In the genomic region with DNA sequence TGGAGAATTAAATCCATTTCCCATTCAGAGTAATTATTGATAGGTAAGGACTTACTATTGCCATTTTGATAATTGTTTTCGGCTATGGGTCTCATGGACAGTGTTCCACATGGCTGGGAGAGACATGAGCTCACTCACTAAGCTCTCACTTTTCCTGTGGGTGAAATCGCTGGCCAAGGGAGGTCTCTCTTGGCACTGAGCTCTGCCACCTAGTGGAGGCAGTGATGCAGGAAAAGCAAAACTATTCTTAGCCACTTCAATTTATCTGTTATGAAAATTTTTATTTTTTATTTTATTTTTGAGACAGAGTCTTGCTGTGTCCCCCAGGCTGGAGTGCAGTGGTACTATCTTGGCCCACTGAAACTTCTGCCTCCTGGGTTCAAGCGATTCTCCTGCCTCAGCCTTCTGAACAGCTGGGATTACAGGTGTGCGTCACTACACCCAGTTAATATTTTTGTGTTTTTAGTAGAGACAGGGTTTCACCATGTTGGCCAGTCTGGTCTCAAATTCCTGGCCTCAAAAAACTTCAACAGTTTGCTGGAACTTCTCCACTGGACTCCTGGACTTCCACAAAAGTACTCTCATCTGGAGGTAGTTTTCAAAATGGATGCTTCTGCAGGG, we compare ENCODE assay signal across 8 cellular contexts. TPM values are rescaled to one million over a fixed set of nuclear protein-coding genes. Genes with fewer than 3 reads are reported as not detected.
DNase-seq lines count a peak whose midpoint lies in the region; ATAC-seq and TF ChIP-seq lines count a peak whose summit lies in the region.

No MANE protein-coding gene starts in this region.

- no peaks in the 10 kb centered on the region for H3K36me3 Mint-ChIP-seq in natural killer cell treated with Interleukin-12 subunit alpha and Interleukin-12 subunit beta and Interleukin-15 and Interleukin-18, amount 100 ng/mL, for 72 hours

- no peak overlapping the region for H3K4me3 ChIP-seq in esophagus squamous epithelium

- peak; percentile 69 to 83 (median 77) for TF ChIP-seq CTCF in esophagus squamous epithelium (IDR thresholded peaks at IDR 0.05)

- no peak overlapping the region for H3K4me3 Mint-ChIP-seq in natural killer cell treated with Interleukin-12 subunit alpha and Interleukin-12 subunit beta and Interleukin-15 and Interleukin-18, amount 100 ng/mL, for 72 hours

- WGBS in esophagus squamous epithelium, 2 donors = 27 to 28% methylated on average over 4 of the region's 4 CpGs

- peaks cover 5 to 31% (median 10%) of the 10 kb centered on the region in 3 donors for H3K4me1 ChIP-seq in esophagus squamous epithelium

- TF ChIP-seq POLR2A in esophagus squamous epithelium (IDR thresholded peaks at IDR 0.05) = no peak

- no peaks in the 10 kb centered on the region for H3K27me3 ChIP-seq in esophagus squamous epithelium

- intact Hi-C loops in esophagus squamous epithelium (cut with DNase I) = no loop called here

- no peaks in the 10 kb centered on the region for H3K9me3 ChIP-seq in esophagus squamous epithelium

- H3K27me3 Mint-ChIP-seq in natural killer cell treated with Interleukin-12 subunit alpha and Interleukin-12 subunit beta and Interleukin-15 and Interleukin-18, amount 100 ng/mL, for 72 hours = peaks cover 19 to 29% of the 10 kb centered on the region in 2 donors

- DNase-seq in Caki2 (ENCODE audit: low read depth) = peak; percentile 63
- DNase-seq in HT1080 (ENCODE audit: low read depth) = peak; percentile 75
- peak; percentile 27 for DNase-seq in NOMO-1 treated with dmso at 0.1 percent for 144 hours (lab: John Stamatoyannopoulos, UW; ENCODE audit: unreplicated experiment)
- peak; percentile 38 for DNase-seq in activated T-cell treated with anti-CD3 and anti-CD28 coated beads for 1 hour (ENCODE audit: low read depth)
- no peak for DNase-seq in esophagus squamous epithelium (lab: John Stamatoyannopoulos, UW)
- peak; percentile 70 for DNase-seq in natural killer cell treated with Interleukin-12 subunit alpha and Interleukin-12 subunit beta and Interleukin-15 and Interleukin-18, amount 100 ng/mL, for 72 hours (ENCODE audit: low spot score)
- DNase-seq in stromal cell of bone marrow (ENCODE audit: low read depth) = peak; percentile 77

- H3K9me3 Mint-ChIP-seq in natural killer cell treated with Interleukin-12 subunit alpha and Interleukin-12 subunit beta and Interleukin-15 and Interleukin-18, amount 100 ng/mL, for 72 hours = no peaks in the 10 kb centered on the region

- no peak overlapping the region for H3K27ac Mint-ChIP-seq in natural killer cell treated with Interleukin-12 subunit alpha and Interleukin-12 subunit beta and Interleukin-15 and Interleukin-18, amount 100 ng/mL, for 72 hours

- in situ Hi-C loops in Caki2 (cut with HindIII; ENCODE audit: low pct_unique_long_range_greater_than_20kb, low sequenced_read_pairs) = no loop called here

- peaks cover 8 to 20% of the 10 kb centered on the region in 2 donors for H3K4me1 Mint-ChIP-seq in natural killer cell treated with Interleukin-12 subunit alpha and Interleukin-12 subunit beta and Interleukin-15 and Interleukin-18, amount 100 ng/mL, for 72 hours (ENCODE audit: low read depth in 2 of 2)

- H3K27ac ChIP-seq in esophagus squamous epithelium = no peak overlapping the region

- ATAC-seq in natural killer cell treated with Interleukin-12 subunit alpha and Interleukin-12 subunit beta and Interleukin-15 and Interleukin-18, amount 100 ng/mL, for 72 hours = no peak
- no peak for ATAC-seq in GM21423 (IDR thresholded peaks at IDR 0.05; ENCODE audit: unreplicated experiment)

- no peaks in the 10 kb centered on the region for H3K36me3 ChIP-seq in esophagus squamous epithelium

RNA-seq across cellular contexts. Expression of gene RNF13, which starts 4.7 kb away (rescaled TPM):
- total RNA-seq in Caki2 (2014; rRNA removed; shearing (Covaris generic); ENCODE audit: low replicate concordance) = 91.4 and 139 TPM in 2 replicates
- 47.5 and 56.6 TPM in 2 replicates for total RNA-seq in HT1080 (2014; rRNA removed; shearing (Covaris generic))
- 40.0 and 47.5 TPM in 2 replicates for polyA plus RNA-seq in HT1080 (2015; cell fraction: cytosol; rRNA removed)
- 47.1 and 49.6 TPM in 2 replicates for polyA plus RNA-seq in HT1080 (2015; cell fraction: nucleus; rRNA removed)
- 10 to 100 TPM; 17.4 to 70.4 (median 45.8) TPM for total RNA-seq in esophagus squamous epithelium
- 10 to 100 TPM; 30.6 to 48.0 TPM for total RNA-seq in natural killer cell treated with Interleukin-12 subunit alpha and Interleukin-12 subunit beta and Interleukin-15 and Interleukin-18, amount 100 ng/mL, for 72 hours

RNA-seq across cellular contexts. Expression of gene ANKUB1, which starts 16.0 kb away (rescaled TPM):
- total RNA-seq in Caki2 (2014; rRNA removed; shearing (Covaris generic); ENCODE audit: low replicate concordance) = not detected in 2 replicates
- total RNA-seq in HT1080 (2014; rRNA removed; shearing (Covaris generic)) = not detected in 2 replicates
- not detected in 2 replicates for polyA plus RNA-seq in HT1080 (2015; cell fraction: cytosol; rRNA removed)
- not detected in 2 replicates for polyA plus RNA-seq in HT1080 (2015; cell fraction: nucleus; rRNA removed)
- total RNA-seq in esophagus squamous epithelium = not detected
- total RNA-seq in natural killer cell treated with Interleukin-12 subunit alpha and Interleukin-12 subunit beta and Interleukin-15 and Interleukin-18, amount 100 ng/mL, for 72 hours = not detected

RNA-seq across cellular contexts. Expression of gene COMMD2, which starts 56.0 kb away (rescaled TPM):
- total RNA-seq in Caki2 (2014; rRNA removed; shearing (Covaris generic); ENCODE audit: low replicate concordance) = 36.9 and 48.0 TPM in 2 replicates
- 50.0 and 50.9 TPM in 2 replicates for total RNA-seq in HT1080 (2014; rRNA removed; shearing (Covaris generic))
- 29.7 and 30.7 TPM in 2 replicates for polyA plus RNA-seq in HT1080 (2015; cell fraction: cytosol; rRNA removed)
- polyA plus RNA-seq in HT1080 (2015; cell fraction: nucleus; rRNA removed) = 29.5 and 31.0 TPM in 2 replicates
- total RNA-seq in esophagus squamous epithelium = 10 to 100 TPM; 11.1 to 29.2 (median 22.1) TPM
- 10 to 100 TPM; 29.4 to 41.9 TPM for total RNA-seq in natural killer cell treated with Interleukin-12 subunit alpha and Interleukin-12 subunit beta and Interleukin-15 and Interleukin-18, amount 100 ng/mL, for 72 hours
